In the genomic region with DNA sequence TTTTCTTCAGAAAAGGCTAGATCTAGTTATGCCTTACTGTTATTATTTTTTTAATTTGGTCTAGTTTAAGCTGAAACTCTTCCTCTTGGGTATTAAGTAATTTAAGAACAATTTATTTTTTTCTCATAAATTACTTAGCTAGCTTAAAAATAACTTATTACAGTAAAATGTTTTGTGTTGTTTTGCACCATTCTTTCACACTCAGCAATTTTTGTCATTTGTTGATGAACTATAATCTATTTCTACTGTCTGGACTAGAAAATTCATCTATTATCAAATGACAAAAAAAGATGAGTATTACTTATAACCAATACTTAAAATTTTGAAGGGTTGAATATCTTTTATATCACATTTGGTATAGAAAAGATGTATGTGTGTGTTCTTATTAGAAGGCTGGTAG, we compare ENCODE assay signal across 17 cellular contexts. TPM values are rescaled to one million over a fixed set of nuclear protein-coding genes. Genes with fewer than 3 reads are reported as not detected.
DNase-seq lines count a peak whose midpoint lies in the region; ATAC-seq and TF ChIP-seq lines count a peak whose summit lies in the region.
"Had no signal": no experiment of that assay in that cellular context is flagged by ENCODE, and none has a peak within 500 bp of the region (broad histone marks: within the 10 kb centered on the region; RNA-seq: fewer than 3 reads in every experiment).

No MANE protein-coding gene starts in this region.

- no peak for ATAC-seq in CD4-positive, CD25-positive, alpha-beta regulatory T cell (ENCODE audit: low read depth in 2 of 2)
- no peak for ATAC-seq in central memory CD8-positive, alpha-beta T cell (replicated peaks; ENCODE audit: extremely low read depth, poor library complexity, severe bottlenecking)
- ATAC-seq in natural killer cell treated with Interleukin-12 subunit alpha and Interleukin-12 subunit beta and Interleukin-15 and Interleukin-18, amount 100 ng/mL, for 72 hours = no peak
- ATAC-seq in GM19397 (IDR thresholded peaks at IDR 0.05; ENCODE audit: unreplicated experiment) = no peak

- H3K4me1 ChIP-seq in CD4-positive, CD25-positive, alpha-beta regulatory T cell (ENCODE audit: control insufficient read depth, insufficient read depth, low read length, poor library complexity, severe bottlenecking) = peaks cover 21% of the 10 kb centered on the region
- H3K4me1 ChIP-seq in CD8-positive, alpha-beta memory T cell (ENCODE audit: insufficient read depth, low read length) = peaks cover 19% of the 10 kb centered on the region

- peaks cover 14% of the 10 kb centered on the region for H3K36me3 Mint-ChIP-seq in CD4-positive, CD25-positive, alpha-beta regulatory T cell
- peaks cover 0 to 39% (median 4%) of the 10 kb centered on the region in 3 donors for H3K36me3 Mint-ChIP-seq in CD8-positive, alpha-beta memory T cell
- H3K36me3 Mint-ChIP-seq in central memory CD8-positive, alpha-beta T cell (ENCODE audit: insufficient read depth) = peaks cover 17% of the 10 kb centered on the region
- peaks cover 45% of the 10 kb centered on the region for H3K36me3 Mint-ChIP-seq in natural killer cell treated with Interleukin-12 subunit alpha and Interleukin-12 subunit beta and Interleukin-15 and Interleukin-18, amount 100 ng/mL, for 72 hours

- peak overlapping the region in 1 of 3 donors; percentile 83 for H3K27ac Mint-ChIP-seq in CD4-positive, CD25-positive, alpha-beta regulatory T cell
- peak overlapping the region in 6 of 8 donors; percentile 18 to 99 (median 63) for H3K27ac Mint-ChIP-seq in CD8-positive, alpha-beta memory T cell
- peak overlapping the region; percentile 97 for H3K27ac Mint-ChIP-seq in central memory CD8-positive, alpha-beta T cell (ENCODE audit: low read depth)
- H3K27ac Mint-ChIP-seq in natural killer cell treated with Interleukin-12 subunit alpha and Interleukin-12 subunit beta and Interleukin-15 and Interleukin-18, amount 100 ng/mL, for 72 hours = peak overlapping the region; percentile 64 to 65

- DNase-seq in CD4-positive, CD25-positive, alpha-beta regulatory T cell = no peak
- DNase-seq in CD8-positive, alpha-beta memory T cell = no peak
- no peak for DNase-seq in central memory CD8-positive, alpha-beta T cell (ENCODE audit: low spot score in 2 of 2)
- DNase-seq in natural killer cell treated with Interleukin-12 subunit alpha and Interleukin-12 subunit beta and Interleukin-15 and Interleukin-18, amount 100 ng/mL, for 72 hours (ENCODE audit: low spot score) = no peak
- DNase-seq in RWPE1 (ENCODE audit: low spot score) (no peak), G401 (ENCODE audit: low spot score) (no peak)
- DNase-seq: AML-193, DMS153, KG1, NCI-H1417 treated with DMSO at 0.1 percent for 48 hours, NCI-H187 treated with DMSO at 0.1 percent for 48 hours, NCI-H226, NCI-H524 treated with DMSO at 0.1 percent for 48 hours, PC-9 had no signal

- peaks cover 7% of the 10 kb centered on the region for H3K36me3 ChIP-seq in CD4-positive, CD25-positive, alpha-beta regulatory T cell (ENCODE audit: control insufficient read depth, insufficient read depth, low read length)
- no peaks in the 10 kb centered on the region for H3K36me3 ChIP-seq in CD8-positive, alpha-beta memory T cell (ENCODE audit: insufficient read depth, low read length)

- POLR2A ChIA-PET in CD8-positive, alpha-beta memory T cell (lab: Charles Lee) = interaction anchor here (0.7 to 1.0 kb wide), 2 partner anchors 17 to 319 kb away, joined by 3 read pairs; partner anchors contain the start of gene MED4
- POLR2A ChIA-PET in RWPE1 (lab: Yijun Ruan, JAX; ENCODE audit: low non-redundant PET) = no interaction called here

- H3K4me3 ChIP-seq in CD4-positive, CD25-positive, alpha-beta regulatory T cell (ENCODE audit: low read depth, low read length) = peak overlapping the region; percentile 78
- H3K4me3 ChIP-seq in CD8-positive, alpha-beta memory T cell (ENCODE audit: low read length) = no peak overlapping the region
- H3K4me3 ChIP-seq: PC-9 had no signal

- no peaks in the 10 kb centered on the region for H3K27me3 Mint-ChIP-seq in CD4-positive, CD25-positive, alpha-beta regulatory T cell
- no peaks in the 10 kb centered on the region for H3K27me3 Mint-ChIP-seq in CD8-positive, alpha-beta memory T cell
- H3K27me3 Mint-ChIP-seq in central memory CD8-positive, alpha-beta T cell = no peaks in the 10 kb centered on the region
- no peaks in the 10 kb centered on the region for H3K27me3 Mint-ChIP-seq in natural killer cell treated with Interleukin-12 subunit alpha and Interleukin-12 subunit beta and Interleukin-15 and Interleukin-18, amount 100 ng/mL, for 72 hours

- H3K27ac ChIP-seq in CD4-positive, CD25-positive, alpha-beta regulatory T cell (ENCODE audit: insufficient read depth, low read length, poor library complexity, severe bottlenecking) = peak overlapping the region; percentile 47
- H3K27ac ChIP-seq in CD8-positive, alpha-beta memory T cell (ENCODE audit: low read depth, low read length) = no peak overlapping the region
- H3K27ac ChIP-seq in RWPE1 = no peak overlapping the region
- H3K27ac ChIP-seq: C4-2B, PC-9 had no signal

- peak overlapping the region; percentile 54 to 87 (median 76) for H3K4me3 Mint-ChIP-seq in CD4-positive, CD25-positive, alpha-beta regulatory T cell
- H3K4me3 Mint-ChIP-seq in CD8-positive, alpha-beta memory T cell = peak overlapping the region; percentile 62 to 91 (median 77)
- peak overlapping the region; percentile 76 for H3K4me3 Mint-ChIP-seq in central memory CD8-positive, alpha-beta T cell
- H3K4me3 Mint-ChIP-seq in natural killer cell treated with Interleukin-12 subunit alpha and Interleukin-12 subunit beta and Interleukin-15 and Interleukin-18, amount 100 ng/mL, for 72 hours = peak overlapping the region; percentile 51

- TF ChIP-seq CTCF in RWPE1 (conservative IDR thresholded peaks at IDR 0.05; ENCODE audit: low read depth) = no peak

- CTCF ChIA-PET in CD8-positive, alpha-beta memory T cell (lab: Charles Lee) = no interaction called here
- CTCF ChIA-PET in RWPE1 (lab: Yijun Ruan, JAX) = interaction anchor here (0.6 kb wide), 1 partner anchor 319 kb away, joined by 3 read pairs; the partner anchor contains the start of gene MED4

- peaks cover 1 to 10% (median 6%) of the 10 kb centered on the region in 7 donors for H3K9me3 Mint-ChIP-seq in CD4-positive, CD25-positive, alpha-beta regulatory T cell
- peaks cover 0 to 2% (median 0%) of the 10 kb centered on the region in 5 donors for H3K9me3 Mint-ChIP-seq in CD8-positive, alpha-beta memory T cell
- peaks cover 5% of the 10 kb centered on the region for H3K9me3 Mint-ChIP-seq in central memory CD8-positive, alpha-beta T cell
- peaks cover 11% of the 10 kb centered on the region for H3K9me3 Mint-ChIP-seq in natural killer cell treated with Interleukin-12 subunit alpha and Interleukin-12 subunit beta and Interleukin-15 and Interleukin-18, amount 100 ng/mL, for 72 hours

- H3K9me3 ChIP-seq in CD4-positive, CD25-positive, alpha-beta regulatory T cell (ENCODE audit: control insufficient read depth in 2 of 2, low read length in 2 of 2) = no peaks in the 10 kb centered on the region
- H3K9me3 ChIP-seq in CD8-positive, alpha-beta memory T cell (ENCODE audit: low read length) = no peaks in the 10 kb centered on the region

- in situ Hi-C loops in G401 (cut with HindIII; ENCODE audit: low sequenced_read_pairs) = no loop called here

- no peaks in the 10 kb centered on the region for H3K27me3 ChIP-seq in CD4-positive, CD25-positive, alpha-beta regulatory T cell (ENCODE audit: control insufficient read depth, insufficient read depth, low read length)
- no peaks in the 10 kb centered on the region for H3K27me3 ChIP-seq in CD8-positive, alpha-beta memory T cell (ENCODE audit: insufficient read depth, low read length, poor library complexity, severe bottlenecking)

- H3K4me1 Mint-ChIP-seq in CD4-positive, CD25-positive, alpha-beta regulatory T cell = peaks cover 12 to 38% (median 30%) of the 10 kb centered on the region in 4 donors
- peaks cover 32 to 45% (median 42%) of the 10 kb centered on the region in 3 donors for H3K4me1 Mint-ChIP-seq in CD8-positive, alpha-beta memory T cell
- peaks cover 41% of the 10 kb centered on the region for H3K4me1 Mint-ChIP-seq in central memory CD8-positive, alpha-beta T cell
- H3K4me1 Mint-ChIP-seq in natural killer cell treated with Interleukin-12 subunit alpha and Interleukin-12 subunit beta and Interleukin-15 and Interleukin-18, amount 100 ng/mL, for 72 hours (ENCODE audit: low read depth in 2 of 2) = peaks cover 20 to 29% of the 10 kb centered on the region in 2 donors

RNA-seq across cellular contexts. Expression of gene LPAR6, which starts 1.6 kb away (rescaled TPM):
- total RNA-seq in CD4-positive, CD25-positive, alpha-beta regulatory T cell = 85.4 TPM
- polyA plus RNA-seq in CD4-positive, CD25-positive, alpha-beta regulatory T cell = 100 to 1,000 TPM in 2 of 4 donors, 10 to 100 TPM in 2; 85.6 to 150 (median 95.7) TPM
- 1 to 10 TPM; 7.9 to 8.8 TPM for total RNA-seq in CD8-positive, alpha-beta memory T cell
- 34.2 TPM for polyA plus RNA-seq in CD8-positive, alpha-beta memory T cell
- total RNA-seq in natural killer cell treated with Interleukin-12 subunit alpha and Interleukin-12 subunit beta and Interleukin-15 and Interleukin-18, amount 100 ng/mL, for 72 hours = 10 to 100 TPM; 16.5 to 26.5 TPM
- not detected in 2 replicates for total RNA-seq in G401 (2014; rRNA removed; shearing (Covaris generic))
- total RNA-seq: M059J had no signal
